In the genomic region with DNA sequence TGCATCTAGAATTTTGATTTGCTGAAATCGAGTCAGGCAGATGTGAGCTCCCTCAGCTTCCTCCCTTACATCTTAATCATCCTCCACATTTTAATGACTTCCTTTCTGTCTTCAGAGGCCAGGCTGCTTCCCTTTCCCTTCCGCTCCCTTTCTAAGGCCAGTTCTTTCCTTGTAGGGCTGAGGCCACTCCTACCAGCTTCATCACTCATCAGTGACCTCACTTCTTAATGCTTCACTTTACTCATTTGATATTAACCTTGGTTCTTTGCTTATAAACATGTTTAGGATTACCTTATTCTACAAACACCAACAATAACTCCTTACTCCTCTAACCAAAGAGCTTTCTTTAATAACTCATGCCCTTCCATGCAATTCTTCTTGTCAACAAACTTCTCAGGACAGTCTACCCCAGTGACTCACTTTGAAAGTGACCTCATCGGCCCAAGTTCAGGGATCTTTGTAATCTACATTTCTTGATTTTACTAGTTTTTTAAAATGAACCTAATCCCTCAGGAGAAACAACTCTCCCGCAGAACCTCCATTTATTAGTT, we compare ENCODE assay signal across 9 cellular contexts. TPM values are rescaled to one million over a fixed set of nuclear protein-coding genes. Genes with fewer than 3 reads are reported as not detected.
DNase-seq lines count a peak whose midpoint lies in the region; ATAC-seq and TF ChIP-seq lines count a peak whose summit lies in the region.
"Had no signal": no experiment of that assay in that cellular context is flagged by ENCODE, and none has a peak within 500 bp of the region (broad histone marks: within the 10 kb centered on the region; RNA-seq: fewer than 3 reads in every experiment).

No MANE protein-coding gene starts in this region.

- DNase-seq in GF-D8 (lab: John Stamatoyannopoulos, UW) (peak; percentile 89), activated B cell treated with CpG ODN at 0.5 μM for 24 hours (no peak), medulla oblongata (ENCODE audit: extremely low spot score) (peak; percentile 44), NCI-H2227 treated with DMSO at 0.1 percent for 48 hours (lab: John Stamatoyannopoulos, UW) (no peak), left lobe of liver (ENCODE audit: low spot score) (no peak), NCI-H446 treated with DMSO at 0.1 percent for 48 hours (lab: John Stamatoyannopoulos, UW) (no peak), progenitor cell of endocrine pancreas (ENCODE audit: low spot score, unreplicated experiment) (no peak)
- DNase-seq: NCI-H1694 had no signal

- H3K4me3 Mint-ChIP-seq in activated B cell treated with CpG ODN at 0.5 μM for 24 hours = peak overlapping the region; percentile 55
- no peak overlapping the region for H3K4me3 Mint-ChIP-seq in progenitor cell of endocrine pancreas (ENCODE audit: low read depth)

- TF ChIP-seq CTCF in activated B cell treated with CpG ODN at 0.5 μM for 24 hours (IDR thresholded peaks at IDR 0.05) (no peak), progenitor cell of endocrine pancreas (IDR thresholded peaks at IDR 0.05; ENCODE audit: unreplicated experiment) (no peak)

- CTCF ChIA-PET in activated B cell treated with CpG ODN at 0.5 μM for 24 hours (lab: Charles Lee) = interaction anchor here (1.0 to 1.1 kb wide), 2 partner anchors 9 to 103 kb away, joined by 3 read pairs; no protein-coding TSS in a partner anchor

- no peaks in the 10 kb centered on the region for H3K36me3 Mint-ChIP-seq in activated B cell treated with CpG ODN at 0.5 μM for 24 hours (ENCODE audit: low read depth)
- H3K36me3 Mint-ChIP-seq in progenitor cell of endocrine pancreas (ENCODE audit: insufficient read depth) = peaks cover 17% of the 10 kb centered on the region

- ATAC-seq in HG02981 (IDR thresholded peaks at IDR 0.05; ENCODE audit: unreplicated experiment) (peak; percentile 38), activated B cell treated with CpG ODN at 0.5 μM for 24 hours (ENCODE audit: low read depth) (no peak), left lobe of liver (no peak)

- POLR2A ChIA-PET in activated B cell treated with CpG ODN at 0.5 μM for 24 hours (lab: Charles Lee) = interaction anchor here (0.9 to 1.4 kb wide), 2 partner anchors 79 to 93 kb away, joined by 5 to 6 read pairs; no protein-coding TSS in a partner anchor

- intact Hi-C loops in activated B cell treated with CpG ODN at 0.5 μM for 24 hours (cut with micrococcal nuclease) = loop anchor here (2.0 to 10.0 kb wide), 5 partner anchors 116 to 577 kb away; a partner anchor contains a TSS

- H3K9me3 Mint-ChIP-seq in activated B cell treated with CpG ODN at 0.5 μM for 24 hours (no peaks in the 10 kb centered on the region), progenitor cell of endocrine pancreas (ENCODE audit: low read depth) (no peaks in the 10 kb centered on the region)

- peaks cover 98% of the 10 kb centered on the region for H3K4me1 Mint-ChIP-seq in activated B cell treated with CpG ODN at 0.5 μM for 24 hours
- H3K4me1 Mint-ChIP-seq in progenitor cell of endocrine pancreas (ENCODE audit: low read depth) = peaks cover 4% of the 10 kb centered on the region

- H3K27me3 Mint-ChIP-seq in activated B cell treated with CpG ODN at 0.5 μM for 24 hours (no peaks in the 10 kb centered on the region), progenitor cell of endocrine pancreas (peaks cover 32% of the 10 kb centered on the region)

- peak overlapping the region; percentile 73 for H3K27ac Mint-ChIP-seq in activated B cell treated with CpG ODN at 0.5 μM for 24 hours
- no peak overlapping the region for H3K27ac Mint-ChIP-seq in progenitor cell of endocrine pancreas

RNA-seq across cellular contexts. Expression of a gene that starts 23.9 kb away (rescaled TPM):
- total RNA-seq in activated B cell treated with CpG ODN at 0.5 μM for 24 hours = 1.3 and 1.4 TPM in 2 replicates
- 0.15 TPM for total RNA-seq in left lobe of liver
- total RNA-seq in progenitor cell of endocrine pancreas = 5.0 and 5.4 TPM in 2 replicates

RNA-seq across cellular contexts. Expression of a gene that starts 57.1 kb away (rescaled TPM):
- total RNA-seq in activated B cell treated with CpG ODN at 0.5 μM for 24 hours (31.2 and 31.7 TPM in 2 replicates), left lobe of liver (1.4 TPM), progenitor cell of endocrine pancreas (not detected in 2 replicates)

Comparison
In these comparisons a context has a peak if more than half of its experiments do, and no peak if none do; other contexts are left out.
1. DNase-seq: peak in GF-D8 (single experiment) and medulla oblongata (single experiment); none in activated B cell treated with CpG ODN at 0.5 μM for 24 hours (single experiment), NCI-H2227 treated with DMSO at 0.1 percent for 48 hours (single experiment), left lobe of liver (single experiment), NCI-H446 treated with DMSO at 0.1 percent for 48 hours (single experiment) and progenitor cell of endocrine pancreas (single experiment).
2. RNA of a gene that starts 57.1 kb away (total RNA-seq): 31.2 to 31.7 TPM in activated B cell treated with CpG ODN at 0.5 μM for 24 hours; 1.4 TPM in left lobe of liver (single experiment) and not detected in progenitor cell of endocrine pancreas; every median in the first group is over 10 times any median in the second.